Comparison of ENCODE assay signal across 9 cellular contexts in genomic region chr7:148501707-148502139, GRCh38.
DNase-seq lines count a peak whose midpoint lies in the region; ATAC-seq and TF ChIP-seq lines count a peak whose summit lies in the region.
"Had no signal": no experiment of that assay in that cellular context is flagged by ENCODE, and none has a peak within 500 bp of the region (broad histone marks: within the 10 kb centered on the region; RNA-seq: fewer than 3 reads in every experiment).

No MANE protein-coding gene starts in this region.

- in situ Hi-C loops in GM23248 (cut with MboI), result loop anchor here (10.0 kb wide), 1 partner anchor 463 kb away; no protein-coding TSS in a partner anchor
- in situ Hi-C loops in KBM-7 (cut with MboI; ENCODE audit: low pct_unique_long_range_greater_than_20kb, low sequenced_read_pairs), result loop anchor here (25.0 kb wide), 1 partner anchor 461 kb away; no protein-coding TSS in a partner anchor

- peak overlapping the region; percentile 35; the same call in 1 of the 2 replicates for H3K4me3 ChIP-seq in GM23248
- H3K4me3 ChIP-seq in upper lobe of right lung, result no peak overlapping the region

- intact Hi-C loops in upper lobe of right lung (cut with DNase I), result no loop called here

- no peak overlapping the region for H3K4me2 ChIP-seq in GM23248 (ENCODE audit: unreplicated experiment)
- H3K4me2 ChIP-seq: KMS-11 had no signal

- H3K36me3 ChIP-seq in GM23248 (ENCODE audit: low read depth) (no peaks in the 10 kb centered on the region), upper lobe of right lung (no peaks in the 10 kb centered on the region)

- H3K4me1 ChIP-seq in GM23248 (ENCODE audit: insufficient read depth) (no peaks in the 10 kb centered on the region), foreskin keratinocyte (no peaks in the 10 kb centered on the region), upper lobe of right lung (no peaks in the 10 kb centered on the region)

- H3K27me3 ChIP-seq in GM23248 (replicated peaks; ENCODE audit: insufficient read depth) (peaks cover 30% of the 10 kb centered on the region), foreskin keratinocyte (peaks cover 32% of the 10 kb centered on the region), upper lobe of right lung (peaks cover 21% of the 10 kb centered on the region)

- H4K20me1 ChIP-seq in GM23248 (ENCODE audit: insufficient read depth), result no peaks in the 10 kb centered on the region

- no peak overlapping the region for H3K9ac ChIP-seq in GM23248
- H3K9ac ChIP-seq: KMS-11 had no signal

- no peak overlapping the region for H3K27ac ChIP-seq in GM23248
- H3K27ac ChIP-seq in foreskin keratinocyte, result no peak overlapping the region
- H3K27ac ChIP-seq in upper lobe of right lung, result no peak overlapping the region
- H3K27ac ChIP-seq: KMS-11 had no signal

- WGBS in GM23248 (ENCODE audit: low coverage in 1 of 2, low lambda C conversion rate in 2 of 2, missing lambda C conversion rate in 2 of 2), 2 experiments, result 2 to 5% methylated on average over 11 of the region's 11 CpGs

- H3K9me3 ChIP-seq in GM23248 (ENCODE audit: low read depth) (no peaks in the 10 kb centered on the region), upper lobe of right lung (no peaks in the 10 kb centered on the region)

- TF ChIP-seq CTCF in foreskin keratinocyte (conservative IDR thresholded peaks at IDR 0.05) (no peak), upper lobe of right lung (IDR thresholded peaks at IDR 0.05) (no peak)

- H3K9me2 ChIP-seq in GM23248 (ENCODE audit: insufficient read depth), result no peaks in the 10 kb centered on the region

- peak; percentile 79 for ATAC-seq in GM18519 (IDR thresholded peaks at IDR 0.05; ENCODE audit: low FRiP score, unreplicated experiment)
- peak; percentile 63 for ATAC-seq in foreskin keratinocyte
- ATAC-seq in upper lobe of right lung, result peak; percentile 54

- no peaks in the 10 kb centered on the region for H3F3A ChIP-seq in GM23248 (ENCODE audit: insufficient read depth)

- peak overlapping the region; percentile 53; the same call in 1 of the 2 replicates for H2AFZ ChIP-seq in GM23248

- H3K79me2 ChIP-seq in GM23248 (ENCODE audit: insufficient read depth), result no peaks in the 10 kb centered on the region

- peak; percentile 22 for DNase-seq in GM23248
- DNase-seq in NCI-H1417 treated with DMSO at 0.1 percent for 48 hours (lab: John Stamatoyannopoulos, UW), result peak; percentile 9
- DNase-seq in foreskin keratinocyte, result peak in 1 of 2 donors; percentile 42
- no peak for DNase-seq in upper lobe of right lung
- DNase-seq in 8988T, result no peak
- DNase-seq in KBM-7, result no peak
- DNase-seq in NCI-H524 treated with DMSO at 0.1 percent for 48 hours (lab: John Stamatoyannopoulos, UW), result no peak

Comparison
In these comparisons a context has a peak if more than half of its experiments do, and no peak if none do; other contexts are left out.
1. DNase-seq: peak in GM23248 (single experiment) and NCI-H1417 treated with DMSO at 0.1 percent for 48 hours (single experiment); none in upper lobe of right lung (single experiment), 8988T (single experiment), KBM-7 (single experiment) and NCI-H524 treated with DMSO at 0.1 percent for 48 hours (single experiment).
2. Peak in every context shown above with its lines, with median percentiles within 50 percentile points of each other: ATAC-seq.